Comparison of ENCODE assay signal across 1 cellular context in the genomic region with DNA sequence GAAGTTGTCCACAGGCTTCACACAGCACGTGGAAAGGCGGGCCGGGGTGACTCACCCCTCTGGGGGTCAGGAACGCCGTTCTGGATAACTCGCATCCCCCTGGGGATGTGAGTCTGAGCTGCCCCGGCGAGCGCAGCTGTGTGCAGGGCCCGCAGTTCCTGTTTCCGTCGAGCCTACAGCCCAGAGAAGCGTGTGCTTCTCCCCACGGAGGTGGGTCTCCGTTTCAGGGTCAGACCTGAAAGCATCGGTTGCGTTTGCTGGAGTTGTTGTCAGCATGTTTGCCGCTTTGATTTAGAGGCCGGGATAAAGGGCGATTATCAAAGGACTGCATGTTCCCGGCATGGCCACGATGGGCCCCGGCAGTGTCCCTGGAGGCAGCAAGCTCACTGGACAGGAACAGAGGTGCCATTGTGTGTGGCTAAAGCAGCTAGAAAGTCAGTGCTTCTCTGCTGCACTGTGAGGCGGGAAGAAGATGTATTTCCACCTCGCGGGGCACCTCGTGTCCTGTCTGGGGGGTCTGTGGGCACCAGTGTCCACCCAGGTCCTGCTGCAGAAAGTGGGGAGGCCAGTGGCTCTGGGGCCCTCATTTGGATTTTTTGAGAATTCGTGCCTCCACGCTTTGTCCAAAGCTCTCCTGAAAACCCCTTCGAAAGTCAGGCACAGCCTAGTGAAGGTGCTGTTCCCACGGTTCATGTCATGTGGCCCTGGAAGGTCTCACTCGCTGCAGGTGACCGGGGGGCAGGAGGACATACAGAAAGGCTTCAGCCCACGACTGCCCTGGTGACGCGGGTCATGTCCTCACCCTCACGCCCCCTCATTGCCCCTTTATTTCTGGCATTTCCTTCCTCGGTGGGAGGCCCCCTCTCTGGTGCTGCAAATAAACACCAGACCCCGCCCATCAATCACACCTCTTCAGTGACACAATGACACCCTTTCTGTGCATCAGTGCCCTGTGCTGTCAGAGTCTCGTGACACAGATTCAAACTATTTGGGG.
TF ChIP-seq lines count a peak whose summit lies in the region.

No MANE protein-coding gene starts in this region.

TF ChIP-seq in HepG2, 621 proteins besides CTCF, POLR2A, EP300 and RAD21 (continued from another document and continues in another):
- no peak for TF ChIP-seq KIAA2018 (CRISPR knock-in tag; IDR thresholded peaks at IDR 0.05; ENCODE audit: borderline replicate concordance)
- no peak for TF ChIP-seq SP4 (CRISPR knock-in tag; IDR thresholded peaks at IDR 0.05)
- peak in 1 of 2 experiments; percentile 34; a peak in 1 of 4 replicates for TF ChIP-seq KLF16 (CRISPR knock-in tag; IDR thresholded peaks at IDR 0.05)
- TF ChIP-seq RFX5 (IDR thresholded peaks at IDR 0.05; ENCODE audit: low read depth, low read length) = no peak
- no peak for TF ChIP-seq MBNL3 (CRISPR knock-in tag; conservative IDR thresholded peaks at IDR 0.05)
- no peak for TF ChIP-seq SAFB2 (CRISPR knock-in tag; IDR thresholded peaks at IDR 0.05; ENCODE audit: borderline replicate concordance, low read depth)
- peak; percentile 69; the same call in 1 of the 2 replicates for TF ChIP-seq MXD4 (CRISPR knock-in tag; IDR thresholded peaks at IDR 0.05)
- TF ChIP-seq ISL2 (CRISPR knock-in tag; IDR thresholded peaks at IDR 0.05) = no peak; the same call in 1 of the 2 replicates
- TF ChIP-seq FOSL1 (CRISPR knock-in tag; IDR thresholded peaks at IDR 0.05; ENCODE audit: borderline replicate concordance) = no peak
- TF ChIP-seq DPF2 (CRISPR knock-in tag; IDR thresholded peaks at IDR 0.05; ENCODE audit: borderline replicate concordance, low read depth) = no peak
- TF ChIP-seq GABPA (IDR thresholded peaks at IDR 0.05; ENCODE audit: low read depth, low read length) = peak; percentile 47
- TF ChIP-seq GABPA (CRISPR knock-in tag; IDR thresholded peaks at IDR 0.05; ENCODE audit: low read depth) = peak; percentile 35; the same call in 1 of the 2 replicates
- no peak for TF ChIP-seq HOXA7 (CRISPR knock-in tag; IDR thresholded peaks at IDR 0.05)
- TF ChIP-seq ZNF331 (CRISPR knock-in tag; IDR thresholded peaks at IDR 0.05) = peak; percentile 53; the same call in 1 of the 2 replicates
- TF ChIP-seq THAP9 (CRISPR knock-in tag; IDR thresholded peaks at IDR 0.05; ENCODE audit: borderline replicate concordance) = peak; percentile 62; the same call in 1 of the 2 replicates
- TF ChIP-seq ZNF362 (CRISPR knock-in tag; IDR thresholded peaks at IDR 0.05; ENCODE audit: borderline replicate concordance) = peak; percentile 35; the same call in 1 of the 2 replicates
- no peak for TF ChIP-seq SRSF1 (optimal IDR thresholded peaks at IDR 0.05; ENCODE audit: low read depth, low read length)
- TF ChIP-seq ZBTB3 (CRISPR knock-in tag; IDR thresholded peaks at IDR 0.05; ENCODE audit: borderline replicate concordance, low read depth) = no peak; the same call in 1 of the 2 replicates
- TF ChIP-seq PRDM15 (CRISPR knock-in tag; IDR thresholded peaks at IDR 0.05) = no peak
- TF ChIP-seq ZNF720 (CRISPR knock-in tag; IDR thresholded peaks at IDR 0.05) = no peak
- 0 out of 2 replicates have a peak, but pooled peaks have one; percentile 47 for TF ChIP-seq KLF13 (CRISPR knock-in tag; IDR thresholded peaks at IDR 0.05)
- no peak for TF ChIP-seq SIN3B (IDR thresholded peaks at IDR 0.05; ENCODE audit: low read length)
- peak; percentile 86; the same call in 1 of the 2 replicates for TF ChIP-seq ZNF547 (CRISPR knock-in tag; IDR thresholded peaks at IDR 0.05)
- 0 out of 2 replicates have a peak, but pooled peaks have one; percentile 38 for TF ChIP-seq HOXA9 (CRISPR knock-in tag; IDR thresholded peaks at IDR 0.05; ENCODE audit: borderline replicate concordance)
- no peak for TF ChIP-seq EHMT2 (IDR thresholded peaks at IDR 0.05; ENCODE audit: borderline replicate concordance, low read depth, low read length)
- peak; percentile 74; the same call in 1 of the 2 replicates for TF ChIP-seq MTERF4 (CRISPR knock-in tag; IDR thresholded peaks at IDR 0.05)
- TF ChIP-seq GATA4 (IDR thresholded peaks at IDR 0.05; ENCODE audit: borderline replicate concordance, low read depth) = no peak
- peak; percentile 74; the same call in 1 of the 2 replicates for TF ChIP-seq ZNF747 (CRISPR knock-in tag; IDR thresholded peaks at IDR 0.05; ENCODE audit: borderline replicate concordance)
- no peak for TF ChIP-seq NFATC3 (CRISPR knock-in tag; IDR thresholded peaks at IDR 0.05)
- TF ChIP-seq ATF5 (CRISPR knock-in tag; IDR thresholded peaks at IDR 0.05; ENCODE audit: low read depth) = no peak
- TF ChIP-seq, protein P1, sequence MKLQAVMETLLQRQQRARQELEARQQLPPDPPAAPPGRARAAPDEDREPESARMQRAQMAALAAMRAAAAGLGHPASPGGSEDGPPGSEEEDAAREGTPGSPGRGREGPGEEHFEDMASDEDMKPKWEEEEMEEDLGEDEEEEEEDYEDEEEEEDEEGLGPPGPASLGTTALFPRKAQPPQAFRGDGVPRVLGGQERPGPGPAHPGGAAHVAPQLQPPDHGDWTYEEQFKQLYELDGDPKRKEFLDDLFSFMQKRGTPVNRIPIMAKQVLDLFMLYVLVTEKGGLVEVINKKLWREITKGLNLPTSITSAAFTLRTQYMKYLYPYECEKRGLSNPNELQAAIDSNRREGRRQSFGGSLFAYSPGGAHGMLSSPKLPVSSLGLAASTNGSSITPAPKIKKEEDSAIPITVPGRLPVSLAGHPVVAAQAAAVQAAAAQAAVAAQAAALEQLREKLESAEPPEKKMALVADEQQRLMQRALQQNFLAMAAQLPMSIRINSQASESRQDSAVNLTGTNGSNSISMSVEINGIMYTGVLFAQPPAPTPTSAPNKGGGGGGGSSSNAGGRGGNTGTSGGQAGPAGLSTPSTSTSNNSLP (IDR thresholded peaks at IDR 0.05; ENCODE audit: low read depth, low read length) = peak; percentile 75; the same call in 1 of the 2 replicates
- peak; percentile 87 for TF ChIP-seq ZNF274 (CRISPR knock-in tag; IDR thresholded peaks at IDR 0.05)
- no peak for TF ChIP-seq ATF7 (IDR thresholded peaks at IDR 0.05)
- TF ChIP-seq ATF7 (CRISPR knock-in tag; IDR thresholded peaks at IDR 0.05) = peak; percentile 50; the same call in 1 of the 2 replicates
